9 cellular contexts compared by ENCODE assay signal in genomic region chr2:208064220-208064951, GRCh38. TPM values are rescaled to one million over a fixed set of nuclear protein-coding genes. Genes with fewer than 3 reads are reported as not detected.
DNase-seq lines count a peak whose midpoint lies in the region; ATAC-seq, FAIRE-seq and TF ChIP-seq lines count a peak whose summit lies in the region.
"Had no signal": no experiment of that assay in that cellular context is flagged by ENCODE, and none has a peak within 500 bp of the region (broad histone marks: within the 10 kb centered on the region; RNA-seq: fewer than 3 reads in every experiment).

No MANE protein-coding gene starts in this region.

- in situ Hi-C loops in Panc1 (cut with HindIII; ENCODE audit: low pct_unique_long_range_greater_than_20kb, low sequenced_read_pairs), result no loop called here

- H3K4me1 ChIP-seq in Panc1 (ENCODE audit: control insufficient read depth, insufficient read depth, low read length) (no peaks in the 10 kb centered on the region), keratinocyte (ENCODE audit: control insufficient read depth, extremely low read depth, insufficient read depth, low read length) (peaks cover 6% of the 10 kb centered on the region)

- no peaks in the 10 kb centered on the region for H3K9me1 ChIP-seq in keratinocyte (ENCODE audit: control insufficient read depth, extremely low read depth, insufficient read depth, low read length)

- no peaks in the 10 kb centered on the region for H3K27me3 ChIP-seq in Panc1 (ENCODE audit: control insufficient read depth, insufficient read depth, low read length)
- no peaks in the 10 kb centered on the region for H3K27me3 ChIP-seq in keratinocyte (ENCODE audit: control insufficient read depth, extremely low read depth, insufficient read depth, low read length)
- H3K27me3 ChIP-seq: cardiac muscle cell had no signal

- H3K4me3 ChIP-seq in Panc1 (ENCODE audit: low read depth in 2 of 2, low read length in 2 of 2) (no peak overlapping the region), keratinocyte (ENCODE audit: control insufficient read depth in 2 of 3, extremely low read depth in 1 of 3, insufficient read depth in 2 of 3, low read depth in 1 of 3, low read length in 3 of 3) (no peak overlapping the region)
- H3K4me3 ChIP-seq: cardiac muscle cell had no signal

- H3K9me3 ChIP-seq in Panc1 (ENCODE audit: control insufficient read depth, insufficient read depth, low read depth, low read length) (no peaks in the 10 kb centered on the region), keratinocyte (ENCODE audit: control insufficient read depth, low read depth, low read length) (no peaks in the 10 kb centered on the region)

- dilution Hi-C loops in keratinocyte (cut with MboI; ENCODE audit: extremely low pct_ligation_motif_present, low sequenced_read_pairs), result loop anchor here (25.0 kb wide), 1 partner anchor 302 kb away; the partner anchor contains the start of gene FZD5

- POLR2A ChIA-PET in Panc1 (lab: Charles Lee), result no interaction called here

- TF ChIP-seq CTCF in Panc1 (IDR thresholded peaks at IDR 0.05) (no peak), keratinocyte (optimal IDR thresholded peaks at IDR 0.05 in 1 of 3, IDR thresholded peaks at IDR 0.05 in 1 of 3, conservative IDR thresholded peaks at IDR 0.05 in 1 of 3; ENCODE audit: extremely low read depth in 1 of 3, insufficient read depth in 2 of 3, low read length in 3 of 3) (no peak)

- H3K79me2 ChIP-seq in keratinocyte (ENCODE audit: control insufficient read depth, insufficient read depth, low read length), result no peaks in the 10 kb centered on the region

- H3K9ac ChIP-seq in keratinocyte (ENCODE audit: control insufficient read depth, extremely low read depth, insufficient read depth, low read length), result no peak overlapping the region

- H4K20me1 ChIP-seq in keratinocyte (ENCODE audit: control insufficient read depth, extremely low read depth, insufficient read depth, low read length), result no peaks in the 10 kb centered on the region

- H3K4me2 ChIP-seq in keratinocyte (ENCODE audit: control insufficient read depth, extremely low read depth, insufficient read depth, low read depth, low read length), result no peak overlapping the region

- FAIRE-seq in GM18507 (lab: Jason Lieb, UNC) (peak; percentile 56), keratinocyte (lab: Jason Lieb, UNC) (peak; percentile 94)

- no peaks in the 10 kb centered on the region for H3K36me3 ChIP-seq in Panc1 (ENCODE audit: control insufficient read depth, insufficient read depth, low read length)
- no peaks in the 10 kb centered on the region for H3K36me3 ChIP-seq in keratinocyte (ENCODE audit: control insufficient read depth in 2 of 2, extremely low read depth in 1 of 2, insufficient read depth in 2 of 2, low read length in 2 of 2)
- H3K36me3 ChIP-seq: cardiac muscle cell had no signal

- H2AFZ ChIP-seq in keratinocyte (ENCODE audit: control insufficient read depth, low read length), result no peak overlapping the region

- DNase-seq in GM18507 (ENCODE audit: extremely low spot score, insufficient read length, low read depth) (no peak), Panc1 (ENCODE audit: low read depth, low spot score) (no peak), keratinocyte (ENCODE audit: low read depth, low spot score) (peak; percentile 21), DMS153 (lab: John Stamatoyannopoulos, UW) (no peak), DMS153 treated with DMSO at 0.1 percent for 48 hours (lab: John Stamatoyannopoulos, UW; ENCODE audit: unreplicated experiment) (no peak), NCI-H2196 (lab: John Stamatoyannopoulos, UW; ENCODE audit: unreplicated experiment) (no peak)
- DNase-seq in central memory CD4-positive, alpha-beta T cell, result no peak

- peak; percentile 97 for ATAC-seq in HG02759 (IDR thresholded peaks at IDR 0.05; ENCODE audit: unreplicated experiment)
- peak; percentile 58; the same call in 1 of the 2 replicates for ATAC-seq in Panc1

- intact Hi-C loops in Panc1 (cut with micrococcal nuclease; ENCODE audit: unreplicated experiment), result no loop called here

- CTCF ChIA-PET in Panc1 (lab: Charles Lee), result no interaction called here

- BruUV-seq in Panc1 (replicated peaks; lab: Mats Ljungman, UMichigan), result no TSS peak

- H3K27ac ChIP-seq in Panc1 (ENCODE audit: low read length), result no peak overlapping the region
- no peak overlapping the region for H3K27ac ChIP-seq in keratinocyte (ENCODE audit: control insufficient read depth, insufficient read depth, low read length)
- H3K27ac ChIP-seq: cardiac muscle cell had no signal

RNA-seq across cellular contexts. Expression of gene PLEKHM3, which starts 39.1 kb away (rescaled TPM):
- total RNA-seq in Panc1 (2021; ENCODE audit: unreplicated experiment), result 2.5 TPM
- 1.7 TPM for polyA plus RNA-seq in Panc1 (2012; ENCODE audit: insufficient read length)
- polyA plus RNA-seq in keratinocyte, result 2.2 to 2.9 TPM (median 2.9 TPM) in 3 replicates
- 2.2 TPM for polyA plus RNA-seq in keratinocyte (2011; ENCODE audit: low read depth)
- polyA plus RNA-seq in keratinocyte (2011; cell fraction: cytosol; rRNA removed), result 2.1 and 3.5 TPM in 2 replicates
- polyA plus RNA-seq in keratinocyte (2011; cell fraction: nucleus; rRNA removed), result 4.8 and 5.6 TPM in 2 replicates
- polyA plus RNA-seq in keratinocyte (2012; ENCODE audit: low replicate concordance), result 2.3 and 4.0 TPM in 2 replicates
- polyA minus RNA-seq in keratinocyte, result 8.1 to 12.1 TPM (median 11.2 TPM) in 3 replicates
- polyA minus RNA-seq in keratinocyte (2011; cell fraction: cytosol; rRNA and poly(A)+ RNA removed), result 5.8 TPM
- 7.5 and 16.1 TPM in 2 replicates for polyA minus RNA-seq in keratinocyte (2011; cell fraction: nucleus; rRNA and poly(A)+ RNA removed)

RNA-seq across cellular contexts. Expression of gene CRYGD, which starts 59.9 kb away (rescaled TPM):
- not detected for total RNA-seq in Panc1 (2021; ENCODE audit: unreplicated experiment)
- not detected for polyA plus RNA-seq in Panc1 (2012; ENCODE audit: insufficient read length)
- polyA plus RNA-seq in keratinocyte, result not detected in 3 replicates
- not detected for polyA plus RNA-seq in keratinocyte (2011; ENCODE audit: low read depth)
- not detected in 2 replicates for polyA plus RNA-seq in keratinocyte (2011; cell fraction: cytosol; rRNA removed)
- polyA plus RNA-seq in keratinocyte (2011; cell fraction: nucleus; rRNA removed), result not detected in 2 replicates
- not detected in 2 replicates for polyA plus RNA-seq in keratinocyte (2012; ENCODE audit: low replicate concordance)
- polyA minus RNA-seq in keratinocyte, result not detected in 3 replicates
- polyA minus RNA-seq in keratinocyte (2011; cell fraction: cytosol; rRNA and poly(A)+ RNA removed), result not detected
- not detected in 2 replicates for polyA minus RNA-seq in keratinocyte (2011; cell fraction: nucleus; rRNA and poly(A)+ RNA removed)
- total RNA-seq: cardiac muscle cell had no signal
- polyA plus RNA-seq: cardiac muscle cell had no signal
